Comparison of ENCODE assay signal across 2 cellular contexts in the genomic region with DNA sequence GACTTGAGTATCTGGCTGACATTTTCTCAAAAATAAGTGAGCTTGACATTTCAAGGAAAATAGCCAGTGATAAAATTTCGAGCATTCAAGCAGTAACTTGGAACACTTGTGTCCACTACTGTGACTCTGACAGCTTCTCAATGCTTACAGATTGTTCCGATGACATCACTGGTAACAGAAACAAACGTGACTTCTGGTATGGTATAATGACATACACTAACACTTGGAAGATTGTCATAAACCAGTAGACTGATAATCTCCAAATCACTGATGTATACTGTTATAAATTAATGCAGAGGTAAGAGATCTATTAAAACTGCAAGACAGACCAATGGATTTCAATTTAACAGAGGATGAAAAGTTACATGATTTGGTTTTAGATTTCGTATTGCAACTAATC.
TF ChIP-seq lines count a peak whose summit lies in the region.

No MANE protein-coding gene starts in this region.

TF ChIP-seq in HepG2, 621 proteins besides CTCF, POLR2A, EP300 and RAD21:
- TF ChIP-seq NFIB (CRISPR knock-in tag; IDR thresholded peaks at IDR 0.05; ENCODE audit: borderline replicate concordance) = no peak
- TF ChIP-seq CREB1 (IDR thresholded peaks at IDR 0.05) = peak; percentile 44; the same call in 1 of the 2 replicates
- no peak for TF ChIP-seq CREB1 (CRISPR knock-in tag; IDR thresholded peaks at IDR 0.05)
- TF ChIP-seq ZNF234 (CRISPR knock-in tag; conservative IDR thresholded peaks at IDR 0.05) = no peak
- TF ChIP-seq ZNF292 (CRISPR knock-in tag; IDR thresholded peaks at IDR 0.05; ENCODE audit: borderline replicate concordance, low read depth) = no peak
- TF ChIP-seq ELF4 (CRISPR knock-in tag; IDR thresholded peaks at IDR 0.05; ENCODE audit: borderline replicate concordance) = no peak
- peak; percentile 59; the same call in 1 of the 2 replicates for TF ChIP-seq ATF7 (IDR thresholded peaks at IDR 0.05)
- TF ChIP-seq ATF7 (CRISPR knock-in tag; IDR thresholded peaks at IDR 0.05) = no peak
- TF ChIP-seq ZNF564 (CRISPR knock-in tag; IDR thresholded peaks at IDR 0.05) = no peak
- no peak for TF ChIP-seq TBX3 (IDR thresholded peaks at IDR 0.05; ENCODE audit: borderline replicate concordance)
- TF ChIP-seq ZNF335 (CRISPR knock-in tag; IDR thresholded peaks at IDR 0.05) = no peak
- TF ChIP-seq, protein P1, sequence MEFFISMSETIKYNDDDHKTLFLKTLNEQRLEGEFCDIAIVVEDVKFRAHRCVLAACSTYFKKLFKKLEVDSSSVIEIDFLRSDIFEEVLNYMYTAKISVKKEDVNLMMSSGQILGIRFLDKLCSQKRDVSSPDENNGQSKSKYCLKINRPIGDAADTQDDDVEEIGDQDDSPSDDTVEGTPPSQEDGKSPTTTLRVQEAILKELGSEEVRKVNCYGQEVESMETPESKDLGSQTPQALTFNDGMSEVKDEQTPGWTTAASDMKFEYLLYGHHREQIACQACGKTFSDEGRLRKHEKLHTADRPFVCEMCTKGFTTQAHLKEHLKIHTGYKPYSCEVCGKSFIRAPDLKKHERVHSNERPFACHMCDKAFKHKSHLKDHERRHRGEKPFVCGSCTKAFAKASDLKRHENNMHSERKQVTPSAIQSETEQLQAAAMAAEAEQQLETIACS (CRISPR knock-in tag; IDR thresholded peaks at IDR 0.05) = no peak
- no peak for TF ChIP-seq ZFAT (CRISPR knock-in tag; conservative IDR thresholded peaks at IDR 0.05)
- TF ChIP-seq TARDBP (CRISPR knock-in tag; IDR thresholded peaks at IDR 0.05) = no peak
- no peak for TF ChIP-seq ZNF773 (CRISPR knock-in tag; IDR thresholded peaks at IDR 0.05; ENCODE audit: borderline replicate concordance)
- TF ChIP-seq, protein P2, sequence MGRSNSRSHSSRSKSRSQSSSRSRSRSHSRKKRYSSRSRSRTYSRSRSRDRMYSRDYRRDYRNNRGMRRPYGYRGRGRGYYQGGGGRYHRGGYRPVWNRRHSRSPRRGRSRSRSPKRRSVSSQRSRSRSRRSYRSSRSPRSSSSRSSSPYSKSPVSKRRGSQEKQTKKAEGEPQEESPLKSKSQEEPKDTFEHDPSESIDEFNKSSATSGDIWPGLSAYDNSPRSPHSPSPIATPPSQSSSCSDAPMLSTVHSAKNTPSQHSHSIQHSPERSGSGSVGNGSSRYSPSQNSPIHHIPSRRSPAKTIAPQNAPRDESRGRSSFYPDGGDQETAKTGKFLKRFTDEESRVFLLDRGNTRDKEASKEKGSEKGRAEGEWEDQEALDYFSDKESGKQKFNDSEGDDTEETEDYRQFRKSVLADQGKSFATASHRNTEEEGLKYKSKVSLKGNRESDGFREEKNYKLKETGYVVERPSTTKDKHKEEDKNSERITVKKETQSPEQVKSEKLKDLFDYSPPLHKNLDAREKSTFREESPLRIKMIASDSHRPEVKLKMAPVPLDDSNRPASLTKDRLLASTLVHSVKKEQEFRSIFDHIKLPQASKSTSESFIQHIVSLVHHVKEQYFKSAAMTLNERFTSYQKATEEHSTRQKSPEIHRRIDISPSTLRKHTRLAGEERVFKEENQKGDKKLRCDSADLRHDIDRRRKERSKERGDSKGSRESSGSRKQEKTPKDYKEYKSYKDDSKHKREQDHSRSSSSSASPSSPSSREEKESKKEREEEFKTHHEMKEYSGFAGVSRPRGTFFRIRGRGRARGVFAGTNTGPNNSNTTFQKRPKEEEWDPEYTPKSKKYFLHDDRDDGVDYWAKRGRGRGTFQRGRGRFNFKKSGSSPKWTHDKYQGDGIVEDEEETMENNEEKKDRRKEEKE (IDR thresholded peaks at IDR 0.05) = no peak
- no peak for TF ChIP-seq RORA (CRISPR knock-in tag; IDR thresholded peaks at IDR 0.05)

TF ChIP-seq in endothelial cell of umbilical vein, 7 proteins besides CTCF, POLR2A, EP300 and RAD21:
- TF ChIP-seq EZH2 (IDR thresholded peaks at IDR 0.05; ENCODE audit: borderline replicate concordance, low read depth, low read length, severe bottlenecking) (no peak), FOS (IDR thresholded peaks at IDR 0.05; ENCODE audit: borderline replicate concordance, insufficient read depth, low read length) (no peak), POLR2AphosphoS5 (IDR thresholded peaks at IDR 0.05; ENCODE audit: insufficient read depth, low read depth, low read length) (no peak), MYC (IDR thresholded peaks at IDR 0.05; ENCODE audit: low read depth, low read length) (no peak)
